8 cellular contexts compared by ENCODE assay signal in the genomic region with DNA sequence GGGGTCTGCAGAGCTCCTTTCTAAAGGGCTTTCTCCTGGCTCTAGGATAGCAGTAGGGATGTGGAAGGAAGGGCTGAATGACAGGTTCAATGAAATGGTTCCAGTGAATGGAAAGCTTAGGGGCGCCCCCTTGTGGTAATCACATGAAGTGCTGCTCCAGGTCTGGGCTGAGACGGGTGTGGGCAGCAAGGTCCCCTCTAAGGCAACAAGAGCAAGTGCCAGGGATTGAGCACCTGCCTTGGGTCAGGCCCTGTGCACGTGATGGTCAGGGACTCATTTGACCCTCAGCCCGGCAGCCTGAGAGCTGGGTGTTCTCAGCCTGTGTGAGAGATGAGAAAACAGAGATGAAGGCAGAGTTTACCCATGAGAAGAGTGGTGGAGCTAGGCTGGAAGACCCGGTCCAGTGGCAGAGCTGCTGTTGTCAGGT. TPM values are rescaled to one million over a fixed set of nuclear protein-coding genes. Genes with fewer than 3 reads are reported as not detected.
DNase-seq lines count a peak whose midpoint lies in the region; ATAC-seq and TF ChIP-seq lines count a peak whose summit lies in the region.

No MANE protein-coding gene starts in this region.

- H3K27me3 ChIP-seq in DOHH2 (ENCODE audit: control insufficient read depth, low read length): no peaks in the 10 kb centered on the region

- H3K27me3 Mint-ChIP-seq in activated naive CD8-positive, alpha-beta T cell treated with anti-CD3 and anti-CD28 coated beads, Interleukin-2, amount 50 U/mL, for 24 hours: no peaks in the 10 kb centered on the region

- H3K9me2 ChIP-seq in DOHH2 (replicated peaks; ENCODE audit: control insufficient read depth, low read length): no peaks in the 10 kb centered on the region

- H3K4me1 Mint-ChIP-seq in activated naive CD8-positive, alpha-beta T cell treated with anti-CD3 and anti-CD28 coated beads, Interleukin-2, amount 50 U/mL, for 24 hours: peaks cover 64% of the 10 kb centered on the region

- H3K27ac Mint-ChIP-seq in activated naive CD8-positive, alpha-beta T cell treated with anti-CD3 and anti-CD28 coated beads, Interleukin-2, amount 50 U/mL, for 24 hours: no peak overlapping the region

- peak; percentile 25 for ATAC-seq in activated naive CD8-positive, alpha-beta T cell treated with anti-CD3 and anti-CD28 coated beads, Interleukin-2, amount 50 U/mL, for 24 hours
- peak; percentile 58 to 72 for ATAC-seq in left cardiac atrium
- no peak for ATAC-seq in GM19467 (IDR thresholded peaks at IDR 0.05; ENCODE audit: unreplicated experiment)
- no peak for ATAC-seq in HG03025 (IDR thresholded peaks at IDR 0.05; ENCODE audit: low FRiP score, unreplicated experiment)

- H3F3A ChIP-seq in DOHH2 (ENCODE audit: control insufficient read depth, insufficient read depth): no peaks in the 10 kb centered on the region

- no peaks in the 10 kb centered on the region for H3K36me3 ChIP-seq in DOHH2 (ENCODE audit: control insufficient read depth, low read length)

- no peaks in the 10 kb centered on the region for H4K20me1 ChIP-seq in DOHH2 (ENCODE audit: control insufficient read depth, insufficient read depth, low read depth, low read length)

- intact Hi-C loops in left cardiac atrium (cut with DNase I): loop anchor here in 1 of 2 donors (5.0 kb wide), 1 partner anchor 100 kb away; a partner anchor contains a TSS

- no peaks in the 10 kb centered on the region for H3K9me3 ChIP-seq in DOHH2 (ENCODE audit: control insufficient read depth, insufficient read depth, low read length)

- H3K4me3 ChIP-seq in DOHH2 (ENCODE audit: low read length): no peak overlapping the region
- H3K4me3 ChIP-seq in retinal pigment epithelial cell (ENCODE audit: low read length): no peak overlapping the region

- no peaks in the 10 kb centered on the region for H3K9me3 Mint-ChIP-seq in activated naive CD8-positive, alpha-beta T cell treated with anti-CD3 and anti-CD28 coated beads, Interleukin-2, amount 50 U/mL, for 24 hours

- no peaks in the 10 kb centered on the region for H3K79me2 ChIP-seq in DOHH2 (ENCODE audit: control insufficient read depth, low read length)

- H3K36me3 Mint-ChIP-seq in activated naive CD8-positive, alpha-beta T cell treated with anti-CD3 and anti-CD28 coated beads, Interleukin-2, amount 50 U/mL, for 24 hours (ENCODE audit: low read depth): no peaks in the 10 kb centered on the region

- DNase-seq in LHCN-M2 (ENCODE audit: low read depth) (peak; percentile 34), T-helper 1 cell (peak; percentile 31 to 70 (median 54)), left cardiac atrium (peak; percentile 63), retinal pigment epithelial cell (ENCODE audit: low read depth) (peak; percentile 2)
- peak; percentile 83 for DNase-seq in activated naive CD8-positive, alpha-beta T cell treated with anti-CD3 and anti-CD28 coated beads, Interleukin-2, amount 50 U/mL, for 24 hours

- TF ChIP-seq CTCF in DOHH2 (IDR thresholded peaks at IDR 0.05; ENCODE audit: low read depth, low read length, poor library complexity, severe bottlenecking) (peak; percentile 95), retinal pigment epithelial cell (conservative IDR thresholded peaks at IDR 0.05; ENCODE audit: low read depth, low read length) (peak; percentile 92)

- H3K4me1 ChIP-seq in DOHH2 (ENCODE audit: control insufficient read depth, low read length): peaks cover 9% of the 10 kb centered on the region

- no peak overlapping the region for H3K27ac ChIP-seq in DOHH2 (ENCODE audit: low read depth, low read length)

- H3K4me3 Mint-ChIP-seq in activated naive CD8-positive, alpha-beta T cell treated with anti-CD3 and anti-CD28 coated beads, Interleukin-2, amount 50 U/mL, for 24 hours: no peak overlapping the region

- H3K4me2 ChIP-seq in DOHH2 (ENCODE audit: low read length): no peak overlapping the region

RNA-seq across cellular contexts. Expression of a gene that starts 12.1 kb away (rescaled TPM):
- not detected in 2 replicates for total RNA-seq in LHCN-M2 (2014; rRNA removed)
- not detected for polyA plus RNA-seq in LHCN-M2 (2012)
- 1 to 10 TPM in 1 of 2 donors, under 1 TPM in 1; 0.60 to 1.4 TPM for total RNA-seq in left cardiac atrium

RNA-seq across cellular contexts. Expression of a gene that starts 37.6 kb away (rescaled TPM):
- total RNA-seq in LHCN-M2 (2014; rRNA removed): not detected in 2 replicates
- not detected for polyA plus RNA-seq in LHCN-M2 (2012)
- not detected for total RNA-seq in left cardiac atrium

Comparison
In these comparisons a context has a peak if more than half of its experiments do, and no peak if none do; other contexts are left out.
1. DNase-seq: peak in every context shown above with its lines; median percentile 83 in activated naive CD8-positive, alpha-beta T cell treated with anti-CD3 and anti-CD28 coated beads, Interleukin-2, amount 50 U/mL, for 24 hours; 63 in left cardiac atrium; 54 in T-helper 1 cell; 34 in LHCN-M2; 2 in retinal pigment epithelial cell.
2. ATAC-seq: peak in activated naive CD8-positive, alpha-beta T cell treated with anti-CD3 and anti-CD28 coated beads, Interleukin-2, amount 50 U/mL, for 24 hours (single experiment) and left cardiac atrium (2 of 2); none in GM19467 (single experiment) and HG03025 (single experiment).